8 cellular contexts compared by ENCODE assay signal in the genomic region with DNA sequence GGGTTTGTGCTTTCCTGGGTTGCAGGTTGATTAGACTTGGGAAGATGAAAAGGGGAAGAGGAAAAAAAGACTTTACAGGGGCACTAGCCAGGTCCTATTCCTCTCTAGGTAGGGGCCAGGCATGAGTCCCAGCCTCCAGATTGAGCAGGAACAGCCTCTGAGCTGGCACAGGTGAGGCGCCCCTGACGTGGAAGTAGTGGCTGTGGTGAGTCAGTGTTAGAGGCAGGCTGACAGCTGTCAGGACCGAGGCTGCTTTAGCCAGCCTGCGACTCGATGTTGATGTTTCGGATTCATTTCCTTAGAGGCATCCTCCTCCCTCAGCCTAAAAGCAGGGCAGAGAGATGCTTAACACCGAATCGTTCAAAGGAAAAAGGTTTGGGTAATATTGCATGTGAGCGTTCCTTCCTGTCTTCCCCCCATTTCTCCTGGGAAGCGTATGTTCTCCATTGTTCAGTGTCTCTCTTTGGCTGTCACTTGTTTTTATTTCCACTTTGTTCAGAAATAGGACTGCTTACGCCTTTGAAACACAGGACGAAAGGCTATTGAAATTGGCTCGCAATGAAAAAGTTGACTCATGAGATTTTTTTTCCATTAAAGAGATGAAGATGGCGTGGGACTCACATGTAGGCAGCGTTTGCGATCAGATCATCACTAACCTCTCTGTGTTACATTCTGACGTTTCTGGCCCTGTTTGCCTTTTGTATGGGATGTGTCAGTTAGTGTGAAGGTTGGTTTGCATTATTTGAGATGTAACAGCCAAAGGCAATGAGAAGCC. TPM values are rescaled to one million over a fixed set of nuclear protein-coding genes. Genes with fewer than 3 reads are reported as not detected.
DNase-seq lines count a peak whose midpoint lies in the region; ATAC-seq and TF ChIP-seq lines count a peak whose summit lies in the region.

No MANE protein-coding gene starts in this region.

- H3K36me3 ChIP-seq in ovary (no peaks in the 10 kb centered on the region), tibial artery (peaks cover 0 to 4% (median 0%) of the 10 kb centered on the region in 3 donors)

- no peak for TF ChIP-seq EP300 in ovary (IDR thresholded peaks at IDR 0.05)

- H3K27ac ChIP-seq in ovary (peak overlapping the region in 1 of 2 donors; percentile 1), tibial artery (peak overlapping the region; percentile 73 to 86)

- no peak for ATAC-seq in GM19467 (IDR thresholded peaks at IDR 0.05; ENCODE audit: unreplicated experiment)

- intact Hi-C loops in ovary (cut with DNase I) (no loop called here), tibial artery (cut with DNase I; ENCODE audit: low total_unique reads) (loop anchor here (5.0 kb wide), 1 partner anchor 732 kb away; no protein-coding TSS in a partner anchor)

- H3K27me3 ChIP-seq in ovary: no peaks in the 10 kb centered on the region
- no peaks in the 10 kb centered on the region for H3K27me3 ChIP-seq in tibial artery

- TF ChIP-seq POLR2A in ovary (IDR thresholded peaks at IDR 0.05): no peak

- H3K9me3 ChIP-seq in ovary (no peaks in the 10 kb centered on the region), tibial artery (no peaks in the 10 kb centered on the region)

- no peak for TF ChIP-seq CTCF in GM12864 (IDR thresholded peaks at IDR 0.05; ENCODE audit: low read depth, low read length, missing control alignments)
- no peak for TF ChIP-seq CTCF in epithelial cell of proximal tubule (conservative IDR thresholded peaks at IDR 0.05; ENCODE audit: low read depth, low read length)
- TF ChIP-seq CTCF in ovary (IDR thresholded peaks at IDR 0.05): no peak
- no peak for TF ChIP-seq CTCF in tibial artery (IDR thresholded peaks at IDR 0.05)

- DNase-seq in GM12864 (ENCODE audit: low read depth) (peak; percentile 31), M059J (ENCODE audit: low read depth) (peak; percentile 79), activated T-cell treated with anti-CD3 and anti-CD28 coated beads for 4 hours (peak; percentile 55), epithelial cell of proximal tubule (ENCODE audit: low read depth) (no peak), ovary (peak in 3 of 5 donors; percentile 30 to 56 (median 56)), tibial artery (peak; percentile 64 to 86), NCI-H2029 (lab: John Stamatoyannopoulos, UW) (no peak)

- WGBS in ovary, 3 donors: 2 to 6% (median 4%) methylated on average over 17 of the region's 17 CpGs

- H3K4me3 ChIP-seq in GM12864 (ENCODE audit: low read depth, low read length) (peak overlapping the region; percentile 77), epithelial cell of proximal tubule (ENCODE audit: low read depth, low read length) (peak overlapping the region; percentile 70), ovary (peak overlapping the region; percentile 84), tibial artery (peak overlapping the region; percentile 64 to 79)

- H3K4me1 ChIP-seq in ovary (ENCODE audit: insufficient read depth) (peaks cover 9% of the 10 kb centered on the region), tibial artery (peaks cover 0 to 33% (median 20%) of the 10 kb centered on the region in 4 donors)

RNA-seq across cellular contexts. Expression of gene KIAA0513, which starts 1.2 kb away (rescaled TPM):
- total RNA-seq in M059J (2014; rRNA removed; shearing (Covaris generic)): 5.8 and 18.0 TPM in 2 replicates
- 6.8 and 12.5 TPM in 2 replicates for total RNA-seq in epithelial cell of proximal tubule
- 10 to 100 TPM in 1 of 7 donors, 1 to 10 TPM in 6; 3.4 to 12.8 (median 7.5) TPM for total RNA-seq in ovary
- polyA plus RNA-seq in ovary: 1 to 10 TPM; 2.8 to 3.9 TPM

RNA-seq across cellular contexts. Expression of gene ZDHHC7, which starts 17.5 kb away (rescaled TPM):
- total RNA-seq in M059J (2014; rRNA removed; shearing (Covaris generic)): 57.0 and 78.0 TPM in 2 replicates
- total RNA-seq in epithelial cell of proximal tubule (61.4 and 74.1 TPM in 2 replicates), ovary (10 to 100 TPM; 28.3 to 39.6 (median 32.7) TPM)
- 10 to 100 TPM; 23.9 to 54.5 TPM for polyA plus RNA-seq in ovary

Comparison
In these comparisons a context has a peak if more than half of its experiments do, and no peak if none do; other contexts are left out.
1. DNase-seq: peak in GM12864 (single experiment), M059J (single experiment), activated T-cell treated with anti-CD3 and anti-CD28 coated beads for 4 hours (single experiment), ovary (3 of 5) and tibial artery (2 of 2); none in epithelial cell of proximal tubule (single experiment) and NCI-H2029 (single experiment).
2. Peak in every context shown above with its lines, with median percentiles within 50 percentile points of each other: H3K4me3 ChIP-seq.